Comparison of ENCODE assay signal across 18 cellular contexts in genomic region chr3:19541284-19541683, GRCh38.
A peak's percentile ranks its signal among the peaks of the same experiment; 100 is the strongest.
DNase-seq lines count a peak whose midpoint lies in the region; ATAC-seq and TF ChIP-seq lines count a peak whose summit lies in the region.
"Had no signal": no experiment of that assay in that cellular context is flagged by ENCODE, and none has a peak within 500 bp of the region (broad histone marks: within the 10 kb centered on the region; RNA-seq: fewer than 3 reads in every experiment).

No MANE protein-coding gene starts in this region.

- no peaks in the 10 kb centered on the region for H3K36me3 ChIP-seq in KMS-11 (ENCODE audit: insufficient read depth)
- H3K36me3 ChIP-seq in CD8-positive, alpha-beta T cell (ENCODE audit: insufficient read depth, low read length) = no peaks in the 10 kb centered on the region

- peaks cover 0 to 11% (median 3%) of the 10 kb centered on the region in 7 donors for H3K9me3 Mint-ChIP-seq in naive B cell
- no peaks in the 10 kb centered on the region for H3K9me3 Mint-ChIP-seq in CD8-positive, alpha-beta T cell
- H3K9me3 Mint-ChIP-seq: CD4-positive, CD25-positive, alpha-beta regulatory T cell had no signal

- H3K4me3 Mint-ChIP-seq in naive B cell = peak overlapping the region in 6 of 8 donors; percentile 33 to 89 (median 72)
- H3K4me3 Mint-ChIP-seq in CD8-positive, alpha-beta T cell = no peak overlapping the region
- H3K4me3 Mint-ChIP-seq: CD4-positive, CD25-positive, alpha-beta regulatory T cell had no signal

- no peaks in the 10 kb centered on the region for H3K9me3 ChIP-seq in CD8-positive, alpha-beta T cell (ENCODE audit: low read length)

- peaks cover 7 to 8% of the 10 kb centered on the region in 2 donors for H3K36me3 Mint-ChIP-seq in naive B cell
- H3K36me3 Mint-ChIP-seq in CD8-positive, alpha-beta T cell = no peaks in the 10 kb centered on the region
- H3K36me3 Mint-ChIP-seq: CD4-positive, CD25-positive, alpha-beta regulatory T cell had no signal

- H3K4me3 ChIP-seq in GM12865 (ENCODE audit: low read depth, low read length) (no peak overlapping the region), KMS-11 (IDR thresholded peaks at IDR 0.05; ENCODE audit: insufficient read depth, low read depth, low read length) (no peak overlapping the region)
- no peak overlapping the region for H3K4me3 ChIP-seq in CD8-positive, alpha-beta T cell (ENCODE audit: low read depth, low read length)
- H3K4me3 ChIP-seq: K562 had no signal

- peaks cover 53% of the 10 kb centered on the region for H3K4me1 ChIP-seq in KMS-11 (ENCODE audit: low read depth, poor library complexity, severe bottlenecking)
- H3K4me1 ChIP-seq in CD8-positive, alpha-beta T cell (ENCODE audit: insufficient read depth, low read length) = no peaks in the 10 kb centered on the region

- POLR2A ChIA-PET in CD8-positive, alpha-beta T cell (lab: Charles Lee) = no interaction called here

- DNase-seq in GM12865 (ENCODE audit: low read depth) (peak; percentile 60), naive B cell (no peak), DMS 273 (lab: John Stamatoyannopoulos, UW; ENCODE audit: unreplicated experiment) (no peak), cortex of kidney (lab: John Stamatoyannopoulos, UW) (no peak)
- DNase-seq in CD8-positive, alpha-beta T cell = no peak
- no peak for DNase-seq in stimulated activated CD4-positive, alpha-beta T cell treated with anti-CD3 and anti-CD28 coated beads, Interleukin-2, amount 100 ng/mL, for 24 hours
- DNase-seq: CD4-positive, CD25-positive, alpha-beta regulatory T cell; DMS53; H7; NCI-H1436 treated with DMSO at 0.1 percent for 48 hours; NCI-H2081; NCI-H748 treated with DMSO at 0.1 percent for 48 hours; T-helper 9 cell had no signal

- TF ChIP-seq CTCF in GM12865 (IDR thresholded peaks at IDR 0.05; ENCODE audit: insufficient read depth, low read depth, low read length, missing control alignments) (no peak), KMS-11 (conservative IDR thresholded peaks at IDR 0.05; ENCODE audit: low read depth, low read length) (no peak)
- no peak for TF ChIP-seq CTCF in CD8-positive, alpha-beta T cell (IDR thresholded peaks at IDR 0.05)

- H3K4me2 ChIP-seq in KMS-11 = peak overlapping the region; percentile 25; the same call in 1 of the 2 replicates

- no peaks in the 10 kb centered on the region for H4K20me1 ChIP-seq in KMS-11 (ENCODE audit: insufficient read depth)

- no peaks in the 10 kb centered on the region for H3K79me2 ChIP-seq in KMS-11 (ENCODE audit: insufficient read depth, low read depth)

- intact Hi-C loops in CD8-positive, alpha-beta T cell (cut with DNase I, micrococcal nuclease) = no loop called here

- no peak overlapping the region; the same call in 1 of the 2 replicates for H2AFZ ChIP-seq in KMS-11 (ENCODE audit: low read depth)

- no peaks in the 10 kb centered on the region for H3K27me3 ChIP-seq in KMS-11 (ENCODE audit: insufficient read depth, low read depth)
- no peaks in the 10 kb centered on the region for H3K27me3 ChIP-seq in CD8-positive, alpha-beta T cell (ENCODE audit: insufficient read depth, low read length)

- no peak overlapping the region for H3K9ac ChIP-seq in KMS-11

- CTCF ChIA-PET in CD8-positive, alpha-beta T cell (lab: Charles Lee) = no interaction called here

- no peak overlapping the region for H3K27ac ChIP-seq in KMS-11
- no peak overlapping the region for H3K27ac ChIP-seq in CD8-positive, alpha-beta T cell (ENCODE audit: low read depth, low read length)

- ATAC-seq in GM21390 (IDR thresholded peaks at IDR 0.05; ENCODE audit: unreplicated experiment) = peak; percentile 17
- no peak for ATAC-seq in naive B cell (ENCODE audit: low read depth in 2 of 2)
- ATAC-seq in CD8-positive, alpha-beta T cell = no peak
- ATAC-seq: K562, Panc1, Right ventricle myocardium inferior had no signal

- H3K4me1 Mint-ChIP-seq in naive B cell = peaks cover 56 to 80% (median 72%) of the 10 kb centered on the region in 3 donors
- no peaks in the 10 kb centered on the region for H3K4me1 Mint-ChIP-seq in CD8-positive, alpha-beta T cell (ENCODE audit: low read depth)
- H3K4me1 Mint-ChIP-seq: CD4-positive, CD25-positive, alpha-beta regulatory T cell had no signal

- no peaks in the 10 kb centered on the region for H3K27me3 Mint-ChIP-seq in naive B cell
- no peaks in the 10 kb centered on the region for H3K27me3 Mint-ChIP-seq in CD8-positive, alpha-beta T cell (ENCODE audit: low read depth)
- H3K27me3 Mint-ChIP-seq: CD4-positive, CD25-positive, alpha-beta regulatory T cell had no signal

- H3K27ac Mint-ChIP-seq in naive B cell = peak overlapping the region; percentile 29 to 96 (median 88)
- no peak overlapping the region for H3K27ac Mint-ChIP-seq in CD8-positive, alpha-beta T cell
